8 cellular contexts compared by ENCODE assay signal in the genomic region with DNA sequence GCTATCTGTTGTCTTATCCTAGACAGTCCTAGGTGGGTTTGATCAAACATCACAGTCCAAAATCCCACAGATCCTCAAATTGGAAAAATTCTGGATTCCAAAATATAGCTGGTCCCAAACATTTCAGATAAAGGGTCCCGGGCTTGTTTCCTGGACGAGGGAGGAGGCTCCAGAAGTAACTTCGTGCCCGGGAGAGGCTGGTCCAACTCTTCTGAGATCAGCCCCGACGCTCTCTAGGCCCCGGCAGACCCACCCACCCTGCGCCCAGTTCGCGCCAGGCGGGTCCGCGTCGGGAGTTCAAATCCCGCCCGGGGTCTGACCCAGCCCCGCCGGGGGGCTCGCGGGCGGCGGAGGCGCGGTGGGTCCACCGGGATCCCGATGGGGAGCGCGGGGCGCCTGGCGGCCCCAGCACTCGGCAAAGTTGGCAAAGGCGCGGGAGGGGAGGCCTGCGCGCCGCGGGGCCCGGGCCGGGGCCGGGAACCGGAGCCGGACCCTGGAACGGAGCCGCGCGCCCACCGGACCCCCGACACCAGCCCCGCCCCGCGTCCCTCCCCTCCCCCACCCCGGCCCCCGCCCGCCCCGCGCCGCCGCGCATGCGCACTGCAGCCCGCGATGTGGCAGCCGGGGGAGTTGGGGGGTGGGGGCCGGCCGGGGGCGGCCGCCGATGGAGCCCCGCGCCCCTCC. TPM values are rescaled to one million over a fixed set of nuclear protein-coding genes. Genes with fewer than 3 reads are reported as not detected.
DNase-seq lines count a peak whose midpoint lies in the region; ATAC-seq and TF ChIP-seq lines count a peak whose summit lies in the region.

No MANE protein-coding gene starts in this region.

- peak overlapping the region; percentile 68 for H3K27ac ChIP-seq in IMR-90 (ENCODE audit: insufficient read depth, low read length)

- H2BK120ac ChIP-seq in IMR-90 (ENCODE audit: low read depth, low read length), result peak overlapping the region; percentile 43; the same call in 1 of the 2 replicates

- H2BK5ac ChIP-seq in IMR-90 (ENCODE audit: low read depth, low read length, poor library complexity, severe bottlenecking), result peak overlapping the region; percentile 71

- peaks cover 18% of the 10 kb centered on the region for H3K4me1 ChIP-seq in IMR-90 (ENCODE audit: control insufficient read depth, insufficient read depth, low read length)

- intact Hi-C loops in Calu3 (cut with micrococcal nuclease; ENCODE audit: unreplicated experiment), result no loop called here
- intact Hi-C loops in IMR-90 (cut with micrococcal nuclease), result loop anchor here (10.0 kb wide), 1 partner anchor 141 kb away; no protein-coding TSS in a partner anchor

- 0 out of 2 replicates have a peak overlapping the region, but pooled peaks have one; percentile 89 for H2AK5ac ChIP-seq in IMR-90 (ENCODE audit: low read depth, low read length)

- TF ChIP-seq RAD21 in IMR-90 (IDR thresholded peaks at IDR 0.05; ENCODE audit: low read length), result no peak

- no peaks in the 10 kb centered on the region; the same call in 1 of the 2 replicates for H3K9me3 ChIP-seq in IMR-90 (ENCODE audit: control insufficient read depth, insufficient read depth, low read length)

- DNase-seq in Calu3, result peak; percentile 22
- no peak for DNase-seq in IMR-90
- DNase-seq in activated T-cell treated with anti-CD3 and anti-CD28 coated beads, Interleukin-2, amount 50 U/mL, for 48 hours, result peak; percentile 48 to 50
- DNase-seq in glomerular visceral epithelial cell (ENCODE audit: extremely low spot score), result peak; percentile 59
- DNase-seq in progenitor cell of endocrine pancreas (ENCODE audit: low spot score, unreplicated experiment), result no peak
- no peak for DNase-seq in NCI-H526 treated with DMSO at 0.1 percent for 48 hours (lab: John Stamatoyannopoulos, UW)
- DNase-seq in KBM-7, result no peak

- H3K4me3 Mint-ChIP-seq in Calu3 (ENCODE audit: low read depth, unreplicated experiment) (peak overlapping the region; percentile 68), progenitor cell of endocrine pancreas (ENCODE audit: low read depth) (peak overlapping the region; percentile 78)

- H3K18ac ChIP-seq in IMR-90 (ENCODE audit: low read depth, low read length), result peak overlapping the region; percentile 38; the same call in 1 of the 2 replicates

- H3K79me1 ChIP-seq in IMR-90 (ENCODE audit: low read depth in 1 of 2, low read length in 2 of 2), result peaks cover 17 to 47% of the 10 kb centered on the region in 2 experiments

- in situ Hi-C loops in IMR-90 (cut with MboI; ENCODE audit: low sequenced_read_pairs), result no loop called here
- in situ Hi-C loops in KBM-7 (cut with MboI; ENCODE audit: low pct_unique_long_range_greater_than_20kb, low sequenced_read_pairs), result no loop called here

- H2BK20ac ChIP-seq in IMR-90 (ENCODE audit: low read depth, low read length), result no peak overlapping the region

- H2AFZ ChIP-seq in IMR-90 (replicated peaks; ENCODE audit: low read length, poor library complexity), result peak overlapping the region; percentile 87

- H3K23ac ChIP-seq in IMR-90 (ENCODE audit: low read depth, low read length), result peak overlapping the region; percentile 95

- H2AK9ac ChIP-seq in IMR-90 (replicated peaks; ENCODE audit: low read depth, low read length, poor library complexity), result peak overlapping the region; percentile 80

- H3K4me1 Mint-ChIP-seq in Calu3 (ENCODE audit: low read depth, unreplicated experiment) (peaks cover 31% of the 10 kb centered on the region), progenitor cell of endocrine pancreas (ENCODE audit: low read depth) (peaks cover 29% of the 10 kb centered on the region)

- TF ChIP-seq POLR2A in IMR-90 (IDR thresholded peaks at IDR 0.05; ENCODE audit: low read depth, low read length), result no peak

- peaks cover 39% of the 10 kb centered on the region for H3K36me3 Mint-ChIP-seq in Calu3 (ENCODE audit: insufficient read depth, unreplicated experiment)
- peaks cover 16% of the 10 kb centered on the region for H3K36me3 Mint-ChIP-seq in progenitor cell of endocrine pancreas (ENCODE audit: insufficient read depth)

- peak overlapping the region; percentile 83 for H3K9ac ChIP-seq in IMR-90 (ENCODE audit: low read depth, low read length)

- ATAC-seq in GM21381 (IDR thresholded peaks at IDR 0.05; ENCODE audit: unreplicated experiment) (peak; percentile 42), IMR-90 (ENCODE audit: low read depth) (peak; percentile 81)

- peak overlapping the region; percentile 83; the same call in 1 of the 2 replicates for H4K5ac ChIP-seq in IMR-90 (ENCODE audit: low read depth, low read length)

- H3K27ac Mint-ChIP-seq in Calu3 (ENCODE audit: unreplicated experiment) (peak overlapping the region; percentile 16), progenitor cell of endocrine pancreas (peak overlapping the region; percentile 73)

- dilution Hi-C loops in IMR-90 (cut with HindIII; ENCODE audit: low sequenced_read_pairs, unreplicated experiment), result no loop called here

- H3K14ac ChIP-seq in IMR-90 (replicated peaks; ENCODE audit: low read depth, low read length), result peak overlapping the region; percentile 97

- peaks cover 8% of the 10 kb centered on the region for H3K36me3 ChIP-seq in IMR-90 (ENCODE audit: control insufficient read depth, insufficient read depth, low read length)

- WGBS in IMR-90 (ENCODE audit: extremely low coverage in 2 of 2, insufficient read length in 1 of 2), 2 experiments, result 3% methylated on average over 14 of the region's 70 CpGs; no CpG with 5 or more reads in 1 of the 2 experiments

- CTCF ChIA-PET in Calu3 (lab: Charles Lee), result no interaction called here
- CTCF ChIA-PET in IMR-90 (lab: Yijun Ruan, JAX), result interaction anchor here (0.8 kb wide), 1 partner anchor 10 kb away, joined by 3 read pairs; no protein-coding TSS in a partner anchor

- BruUV-seq in Calu3 (replicated peaks; lab: Mats Ljungman, UMichigan), result no TSS peak
- no TSS peak for BruUV-seq in IMR-90 (replicated peaks; lab: Mats Ljungman, UMichigan)

- H3K27me3 ChIP-seq in IMR-90 (ENCODE audit: control insufficient read depth, insufficient read depth, low read length), result no peaks in the 10 kb centered on the region

- peak overlapping the region; percentile 60 to 62; a peak in 2 of 4 replicates for H4K8ac ChIP-seq in IMR-90 (ENCODE audit: low read depth in 2 of 2, low read length in 2 of 2)

- H4K20me1 ChIP-seq in IMR-90 (ENCODE audit: insufficient read depth, low read length), result peaks cover 46% of the 10 kb centered on the region

- H3K9me3 Mint-ChIP-seq in Calu3 (ENCODE audit: low read depth, unreplicated experiment) (no peaks in the 10 kb centered on the region), progenitor cell of endocrine pancreas (ENCODE audit: low read depth) (no peaks in the 10 kb centered on the region)

- peak overlapping the region; percentile 47; the same call in 1 of the 2 replicates for H3K56ac ChIP-seq in IMR-90 (ENCODE audit: extremely low read depth, insufficient read depth, low read length)

- H3K4me2 ChIP-seq in IMR-90 (ENCODE audit: low read depth, low read length), result peak overlapping the region; percentile 100

- H3K9me1 ChIP-seq in IMR-90 (ENCODE audit: insufficient read depth, low read length), result peaks cover 20% of the 10 kb centered on the region

- POLR2A ChIA-PET in IMR-90 (lab: Charles Lee; ENCODE audit: unreplicated experiment), result no interaction called here

- peak overlapping the region; percentile 63 for H3K4ac ChIP-seq in IMR-90 (ENCODE audit: low read depth, low read length)

- H4K91ac ChIP-seq in IMR-90 (ENCODE audit: insufficient read depth, low read depth, low read length), result peak overlapping the region; percentile 75; the same call in 1 of the 2 replicates

- no peak overlapping the region for H2BK15ac ChIP-seq in IMR-90 (ENCODE audit: low read depth, low read length)

- H3K27me3 Mint-ChIP-seq in Calu3 (ENCODE audit: unreplicated experiment), result no peaks in the 10 kb centered on the region
- H3K27me3 Mint-ChIP-seq in progenitor cell of endocrine pancreas, result peaks cover 10% of the 10 kb centered on the region

- TF ChIP-seq CTCF in Calu3 (IDR thresholded peaks at IDR 0.05; ENCODE audit: unreplicated experiment), result no peak
- no peak for TF ChIP-seq CTCF in IMR-90 (conservative IDR thresholded peaks at IDR 0.05; ENCODE audit: low read depth, low read length)
- no peak for TF ChIP-seq CTCF in progenitor cell of endocrine pancreas (IDR thresholded peaks at IDR 0.05; ENCODE audit: unreplicated experiment)

- peak overlapping the region; percentile 83 for H3K4me3 ChIP-seq in IMR-90 (ENCODE audit: insufficient read depth, low read depth, low read length)

TF ChIP-seq in IMR-90, 13 proteins besides CTCF, POLR2A, EP300 and RAD21 (continues in another document):
- TF ChIP-seq CHD1 (IDR thresholded peaks at IDR 0.05; ENCODE audit: low read depth, low read length) (no peak), SMC3 (IDR thresholded peaks at IDR 0.05; ENCODE audit: low read depth, low read length) (no peak)
- TF ChIP-seq, protein P1, sequence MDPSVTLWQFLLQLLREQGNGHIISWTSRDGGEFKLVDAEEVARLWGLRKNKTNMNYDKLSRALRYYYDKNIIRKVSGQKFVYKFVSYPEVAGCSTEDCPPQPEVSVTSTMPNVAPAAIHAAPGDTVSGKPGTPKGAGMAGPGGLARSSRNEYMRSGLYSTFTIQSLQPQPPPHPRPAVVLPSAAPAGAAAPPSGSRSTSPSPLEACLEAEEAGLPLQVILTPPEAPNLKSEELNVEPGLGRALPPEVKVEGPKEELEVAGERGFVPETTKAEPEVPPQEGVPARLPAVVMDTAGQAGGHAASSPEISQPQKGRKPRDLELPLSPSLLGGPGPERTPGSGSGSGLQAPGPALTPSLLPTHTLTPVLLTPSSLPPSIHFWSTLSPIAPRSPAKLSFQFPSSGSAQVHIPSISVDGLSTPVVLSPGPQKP (IDR thresholded peaks at IDR 0.05; ENCODE audit: borderline replicate concordance, low read depth, low read length), result no peak
- TF ChIP-seq, protein P2, sequence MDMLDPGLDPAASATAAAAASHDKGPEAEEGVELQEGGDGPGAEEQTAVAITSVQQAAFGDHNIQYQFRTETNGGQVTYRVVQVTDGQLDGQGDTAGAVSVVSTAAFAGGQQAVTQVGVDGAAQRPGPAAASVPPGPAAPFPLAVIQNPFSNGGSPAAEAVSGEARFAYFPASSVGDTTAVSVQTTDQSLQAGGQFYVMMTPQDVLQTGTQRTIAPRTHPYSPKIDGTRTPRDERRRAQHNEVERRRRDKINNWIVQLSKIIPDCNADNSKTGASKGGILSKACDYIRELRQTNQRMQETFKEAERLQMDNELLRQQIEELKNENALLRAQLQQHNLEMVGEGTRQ (IDR thresholded peaks at IDR 0.05; ENCODE audit: low read depth, low read length), result no peak

RNA-seq across cellular contexts. Expression of a gene that starts 0.5 kb away (rescaled TPM):
- 22.8 and 28.4 TPM in 2 replicates for total RNA-seq in Calu3 (2022)
- total RNA-seq in IMR-90 (2012; rRNA removed), result 11.4 and 28.0 TPM in 2 replicates
- polyA plus RNA-seq in IMR-90 (2012; rRNA removed), result 28.4 and 32.3 TPM in 2 replicates
- polyA plus RNA-seq in IMR-90 (2012; cell fraction: cytosol; rRNA removed), result 12.3 and 27.2 TPM in 2 replicates
- 42.8 and 96.1 TPM in 2 replicates for polyA plus RNA-seq in IMR-90 (2012; cell fraction: nucleus; rRNA removed; ENCODE audit: low replicate concordance)
- total RNA-seq in progenitor cell of endocrine pancreas, result 42.6 and 46.7 TPM in 2 replicates

RNA-seq across cellular contexts. Expression of a gene that starts 52.9 kb away (rescaled TPM):
- total RNA-seq in Calu3 (2022) (113 and 126 TPM in 2 replicates), IMR-90 (2012; rRNA removed) (2.3 and 2.8 TPM in 2 replicates), progenitor cell of endocrine pancreas (46.3 and 52.7 TPM in 2 replicates)
- 4.0 and 4.2 TPM in 2 replicates for polyA plus RNA-seq in IMR-90 (2012; rRNA removed)
- 7.1 and 9.3 TPM in 2 replicates for polyA plus RNA-seq in IMR-90 (2012; cell fraction: cytosol; rRNA removed)
- polyA plus RNA-seq in IMR-90 (2012; cell fraction: nucleus; rRNA removed; ENCODE audit: low replicate concordance), result 6.3 and 9.7 TPM in 2 replicates

Comparison
In these comparisons a context has a peak if more than half of its experiments do, and no peak if none do; other contexts are left out.
1. DNase-seq: peak in Calu3 (single experiment), activated T-cell treated with anti-CD3 and anti-CD28 coated beads, Interleukin-2, amount 50 U/mL, for 48 hours (2 of 2) and glomerular visceral epithelial cell (single experiment); none in IMR-90 (single experiment), progenitor cell of endocrine pancreas (single experiment), NCI-H526 treated with DMSO at 0.1 percent for 48 hours (single experiment) and KBM-7 (single experiment).
2. RNA of a gene that starts 52.9 kb away (total RNA-seq): 113 to 126 TPM in Calu3 and 46.3 to 52.7 TPM in progenitor cell of endocrine pancreas; 2.3 to 2.8 TPM in IMR-90; every median in the first group is over 10 times any median in the second.